In genomic region chr2:85761512-85761944, GRCh38 we compare ENCODE assay signal across 9 cellular contexts. TPM values are rescaled to one million over a fixed set of nuclear protein-coding genes. Genes with fewer than 3 reads are reported as not detected.
"Had no signal": no experiment of that assay in that cellular context is flagged by ENCODE, and none has a peak within 500 bp of the region (broad histone marks: within the 10 kb centered on the region; RNA-seq: fewer than 3 reads in every experiment).

No MANE protein-coding gene starts in this region.

- H3K27ac ChIP-seq: pancreas had no signal

- H3K4me3 ChIP-seq: pancreas had no signal

- DNase-seq: activated B cell treated with CpG ODN at 0.5 μM for 24 hours; activated CD4-positive, alpha-beta T cell treated with anti-CD3 and anti-CD28 coated beads, Interleukin-2, amount 10 ng/mL, durations not matched to agents 24 days and 14 days; dermis blood vessel endothelial cell; erythroblast; immature natural killer cell; mammary epithelial cell; T-helper 17 cell had no signal

- H3K36me3 ChIP-seq: pancreas had no signal

- ATAC-seq: pancreas; stimulated activated effector memory CD8-positive, alpha-beta T cell treated with anti-CD3 and anti-CD28 coated beads, Interleukin-12 subunit alpha, Interleukin-12 subunit beta, amount 100 ng/mL, for 72 hours; T-helper 17 cell had no signal

- H3K27me3 ChIP-seq: pancreas had no signal

- H3K9me3 ChIP-seq: pancreas had no signal

RNA-seq across cellular contexts. Expression of gene ATOH8, which starts 7.7 kb away (rescaled TPM):
- total RNA-seq: activated B cell treated with CpG ODN at 0.5 μM for 24 hours, mammary epithelial cell, T-helper 17 cell had no signal
